13 cellular contexts compared by ENCODE assay signal in genomic region chr16:57976331-57976796, GRCh38. TPM values are rescaled to one million over a fixed set of nuclear protein-coding genes. Genes with fewer than 3 reads are reported as not detected.
A peak's percentile ranks its signal among the peaks of the same experiment; 100 is the strongest.
DNase-seq lines count a peak whose midpoint lies in the region; ATAC-seq and TF ChIP-seq lines count a peak whose summit lies in the region.
"Had no signal": no experiment of that assay in that cellular context is flagged by ENCODE, and none has a peak within 500 bp of the region (broad histone marks: within the 10 kb centered on the region; RNA-seq: fewer than 3 reads in every experiment).

No MANE protein-coding gene starts in this region.

- DNase-seq in amygdala (lab: John Stamatoyannopoulos, UW) = peak in 45 of 56 donors; percentile 12 to 81 (median 39)
- DNase-seq in globus pallidus (ENCODE audit: low spot score) = peak; percentile 89
- DNase-seq in osteoblast (ENCODE audit: insufficient read length, low spot score, missing footprints) = peak; percentile 62
- no peak for DNase-seq in NCI-H446 (lab: John Stamatoyannopoulos, UW)
- DNase-seq in GOT3 (lab: John Stamatoyannopoulos, UW) = no peak
- no peak for DNase-seq in stimulated activated CD4-positive, alpha-beta T cell treated with anti-CD3 and anti-CD28 coated beads, Interleukin-4, amount 100 ng/mL, for 4 hours
- DNase-seq: activated naive CD8-positive, alpha-beta T cell treated with anti-CD3 and anti-CD28 coated beads, Interleukin-2, amount 10 ng/mL, durations not matched to agents 7 days and 5 days; IMR-90; NCI-H1694 treated with DMSO at 0.1 percent for 48 hours had no signal

- H3K27me3 ChIP-seq in osteoblast (ENCODE audit: insufficient read depth, low read length) = peaks cover 11% of the 10 kb centered on the region

- no peak overlapping the region for H2AFZ ChIP-seq in osteoblast (ENCODE audit: low read length)

- H3K9me3 ChIP-seq in HEK293 (ENCODE audit: control insufficient read depth, insufficient read depth, low read depth, low read length) = no peaks in the 10 kb centered on the region
- no peaks in the 10 kb centered on the region for H3K9me3 ChIP-seq in osteoblast (ENCODE audit: low read depth, low read length)

- H3K27ac ChIP-seq in HEK293 (ENCODE audit: extremely low read depth, low read depth, low read length) (no peak overlapping the region), osteoblast (ENCODE audit: low read depth, low read length) (no peak overlapping the region)
- H3K27ac ChIP-seq: C4-2B had no signal

- no peaks in the 10 kb centered on the region for H3K79me2 ChIP-seq in osteoblast (ENCODE audit: insufficient read depth, low read length)

- TF ChIP-seq CTCF in HEK293 (tag by site-specific recombination; IDR thresholded peaks at IDR 0.05) (no peak), osteoblast (IDR thresholded peaks at IDR 0.05; ENCODE audit: extremely low read depth, low read depth, low read length) (no peak)

- no peaks in the 10 kb centered on the region for H4K20me1 ChIP-seq in osteoblast (ENCODE audit: insufficient read depth, low read length)

- ATAC-seq in GM21360 (IDR thresholded peaks at IDR 0.05; ENCODE audit: unreplicated experiment) = no peak

- H3K36me3 ChIP-seq in HEK293 (ENCODE audit: control insufficient read depth in 2 of 2, insufficient read depth in 1 of 2, low read length in 2 of 2) (no peaks in the 10 kb centered on the region), osteoblast (ENCODE audit: insufficient read depth, low read length) (no peaks in the 10 kb centered on the region)

- POLR2A ChIA-PET in HEK293 (lab: Yijun Ruan, JAX) = no interaction called here

- H3K4me2 ChIP-seq in osteoblast (ENCODE audit: insufficient read depth, low read length) = no peak overlapping the region

- CTCF ChIA-PET in HEK293 (lab: Yijun Ruan, JAX) = interaction anchor here (0.7 kb wide), 1 partner anchor 260 kb away, joined by 6 read pairs; no protein-coding TSS in a partner anchor

- no peaks in the 10 kb centered on the region for H3K4me1 ChIP-seq in HEK293 (ENCODE audit: control insufficient read depth, insufficient read depth, low read length)
- no peaks in the 10 kb centered on the region for H3K4me1 ChIP-seq in osteoblast (ENCODE audit: insufficient read depth, low read length)

- no peak overlapping the region for H3K4me3 ChIP-seq in HEK293 (ENCODE audit: low read depth, low read length)
- no peak overlapping the region for H3K4me3 ChIP-seq in osteoblast (ENCODE audit: insufficient read depth, low read length)

TF ChIP-seq in HEK293, 187 proteins besides CTCF, POLR2A, EP300 and RAD21:
- TF ChIP-seq ZNF114 (tag by site-specific recombination; IDR thresholded peaks at IDR 0.05) (no peak), ZNF211 (tag by site-specific recombination; IDR thresholded peaks at IDR 0.05; ENCODE audit: low read depth) (no peak), ZNF398 (tag by site-specific recombination; IDR thresholded peaks at IDR 0.05) (peak; percentile 58), ZNF184 (tag by site-specific recombination; IDR thresholded peaks at IDR 0.05) (no peak)

RNA-seq across cellular contexts. Expression of gene CNGB1, which starts 5.4 kb away (rescaled TPM):
- total RNA-seq in osteoblast = not detected in 2 replicates
- total RNA-seq: activated naive CD8-positive, alpha-beta T cell treated with anti-CD3 and anti-CD28 coated beads, Interleukin-2, amount 10 ng/mL, durations not matched to agents 7 days and 5 days; IMR-90; T-helper 2 cell treated with Interferon-gamma antibody and Interleukin-4, amounts not matched to agents 100 ng/mL and 5 ng/mL, for 36 hours had no signal

RNA-seq across cellular contexts. Expression of gene ZNF319, which starts 24.1 kb away (rescaled TPM):
- total RNA-seq in osteoblast = 4.3 and 5.6 TPM in 2 replicates

RNA-seq across cellular contexts. Expression of gene USB1, which starts 24.8 kb away (rescaled TPM):
- 17.7 and 19.2 TPM in 2 replicates for total RNA-seq in osteoblast

RNA-seq across cellular contexts. Expression of gene MMP15, which starts 49.2 kb away (rescaled TPM):
- 7.7 and 9.4 TPM in 2 replicates for total RNA-seq in osteoblast

Comparison
In these comparisons a context has a peak if more than half of its experiments do, and no peak if none do; other contexts are left out.
1. DNase-seq: peak in amygdala (45 of 56), globus pallidus (single experiment) and osteoblast (single experiment); none in NCI-H446 (0 of 2), GOT3 (single experiment) and stimulated activated CD4-positive, alpha-beta T cell treated with anti-CD3 and anti-CD28 coated beads, Interleukin-4, amount 100 ng/mL, for 4 hours (0 of 2).